ENCODE assay signal across 8 cellular contexts in genomic region chr20:31670371-31671228, GRCh38. TPM values are rescaled to one million over a fixed set of nuclear protein-coding genes. Genes with fewer than 3 reads are reported as not detected.
DNase-seq lines count a peak whose midpoint lies in the region; ATAC-seq and TF ChIP-seq lines count a peak whose summit lies in the region.

No MANE protein-coding gene starts in this region.

- no peaks in the 10 kb centered on the region for H3K9me3 Mint-ChIP-seq in activated T-helper 1 cell treated with anti-CD3 and anti-CD28 coated beads, Interleukin-12 subunit alpha, Interleukin-12 subunit beta, Interleukin-2, Interleukin-4 antibody, amounts not matched to agents 30 ng/mL and 10 ng/mL and 1 ng/mL, durations not matched to agents 14 hours and 24 hours and 36 hours

- H3K4me3 ChIP-seq in gastrocnemius medialis = peak overlapping the region in 3 of 4 donors; percentile 16 to 32 (median 18)

- TF ChIP-seq CTCF in gastrocnemius medialis (IDR thresholded peaks at IDR 0.05 in 4 of 5, conservative IDR thresholded peaks at IDR 0.05 in 1 of 5) = no peak

- H3K36me3 Mint-ChIP-seq in activated T-helper 1 cell treated with anti-CD3 and anti-CD28 coated beads, Interleukin-12 subunit alpha, Interleukin-12 subunit beta, Interleukin-2, Interleukin-4 antibody, amounts not matched to agents 30 ng/mL and 10 ng/mL and 1 ng/mL, durations not matched to agents 14 hours and 24 hours and 36 hours (ENCODE audit: low read depth) = peaks cover 68% of the 10 kb centered on the region

- H3K27me3 Mint-ChIP-seq in activated T-helper 1 cell treated with anti-CD3 and anti-CD28 coated beads, Interleukin-12 subunit alpha, Interleukin-12 subunit beta, Interleukin-2, Interleukin-4 antibody, amounts not matched to agents 30 ng/mL and 10 ng/mL and 1 ng/mL, durations not matched to agents 14 hours and 24 hours and 36 hours (ENCODE audit: insufficient read depth) = no peaks in the 10 kb centered on the region

- H3K4me1 ChIP-seq in gastrocnemius medialis = peaks cover 95 to 98% of the 10 kb centered on the region in 2 donors

- in situ Hi-C loops in G401 (cut with HindIII; ENCODE audit: low sequenced_read_pairs) = no loop called here
- in situ Hi-C loops in gastrocnemius medialis (cut with MboI; ENCODE audit: low sequenced_read_pairs in 4 of 4) = loop anchor here in 1 of 4 donors (25.0 kb wide), 1 partner anchor 142 kb away; the partner anchor contains the start of gene MYLK2

- TF ChIP-seq POLR2A in gastrocnemius medialis (IDR thresholded peaks at IDR 0.05) = peak; percentile 28 to 64

- no peaks in the 10 kb centered on the region for H3K9me3 ChIP-seq in gastrocnemius medialis

- intact Hi-C loops in activated T-helper 1 cell treated with anti-CD3 and anti-CD28 coated beads, Interleukin-12 subunit alpha, Interleukin-12 subunit beta, Interleukin-2, Interleukin-4 antibody, amounts not matched to agents 30 ng/mL and 10 ng/mL and 1 ng/mL, durations not matched to agents 14 hours and 24 hours and 36 hours (cut with micrococcal nuclease) = no loop called here
- intact Hi-C loops in left cardiac atrium (cut with DNase I) = loop anchor here in 1 of 2 donors (5.0 kb wide), 1 partner anchor 42 kb away; no protein-coding TSS in a partner anchor
- intact Hi-C loops in gastrocnemius medialis (cut with DNase I; ENCODE audit: low total_unique reads) = loop anchor here (2.0 to 5.0 kb wide), 4 partner anchors 28 to 147 kb away; partner anchors contain the start of genes BCL2L1 and MYLK2

- ATAC-seq in left cardiac atrium = peak; percentile 56 to 58
- peak; percentile 82 to 86 for ATAC-seq in gastrocnemius medialis
- no peak for ATAC-seq in GM21825 (IDR thresholded peaks at IDR 0.05; ENCODE audit: unreplicated experiment)

- peak overlapping the region; percentile 79 for H3K27ac Mint-ChIP-seq in activated T-helper 1 cell treated with anti-CD3 and anti-CD28 coated beads, Interleukin-12 subunit alpha, Interleukin-12 subunit beta, Interleukin-2, Interleukin-4 antibody, amounts not matched to agents 30 ng/mL and 10 ng/mL and 1 ng/mL, durations not matched to agents 14 hours and 24 hours and 36 hours

- DNase-seq in G401 (ENCODE audit: low spot score) = peak; percentile 97
- no peak for DNase-seq in activated T-helper 1 cell treated with anti-CD3 and anti-CD28 coated beads, Interleukin-12 subunit alpha, Interleukin-12 subunit beta, Interleukin-2, Interleukin-4 antibody, amounts not matched to agents 30 ng/mL and 10 ng/mL and 1 ng/mL, durations not matched to agents 14 hours and 24 hours and 36 hours (ENCODE audit: low spot score)
- DNase-seq in left cardiac atrium = peak; percentile 72
- DNase-seq in gastrocnemius medialis = peak; percentile 90 to 91
- DNase-seq in HK-2 (ENCODE audit: unreplicated experiment) = no peak
- no peak for DNase-seq in NCI-H1048 (lab: John Stamatoyannopoulos, UW)
- DNase-seq in SW480 (ENCODE audit: low spot score) = no peak

- H3K36me3 ChIP-seq in gastrocnemius medialis = peaks cover 0 to 6% of the 10 kb centered on the region in 2 donors

- H3K4me1 Mint-ChIP-seq in activated T-helper 1 cell treated with anti-CD3 and anti-CD28 coated beads, Interleukin-12 subunit alpha, Interleukin-12 subunit beta, Interleukin-2, Interleukin-4 antibody, amounts not matched to agents 30 ng/mL and 10 ng/mL and 1 ng/mL, durations not matched to agents 14 hours and 24 hours and 36 hours (ENCODE audit: low read depth) = peaks cover 84% of the 10 kb centered on the region

- no peak overlapping the region for H3K4me3 Mint-ChIP-seq in activated T-helper 1 cell treated with anti-CD3 and anti-CD28 coated beads, Interleukin-12 subunit alpha, Interleukin-12 subunit beta, Interleukin-2, Interleukin-4 antibody, amounts not matched to agents 30 ng/mL and 10 ng/mL and 1 ng/mL, durations not matched to agents 14 hours and 24 hours and 36 hours

- H3K27me3 ChIP-seq in gastrocnemius medialis = no peaks in the 10 kb centered on the region

- peak overlapping the region; percentile 82 to 98 (median 92) for H3K27ac ChIP-seq in gastrocnemius medialis

RNA-seq across cellular contexts. Expression of gene COX4I2, which starts 32.9 kb away (rescaled TPM):
- total RNA-seq in G401 (2014; rRNA removed; shearing (Covaris generic)) = not detected in 2 replicates
- not detected in 2 replicates for total RNA-seq in activated T-helper 1 cell treated with anti-CD3 and anti-CD28 coated beads, Interleukin-12 subunit alpha, Interleukin-12 subunit beta, Interleukin-2, Interleukin-4 antibody, amounts not matched to agents 30 ng/mL and 10 ng/mL and 1 ng/mL, durations not matched to agents 14 hours and 24 hours and 36 hours
- total RNA-seq in left cardiac atrium (10 to 100 TPM; 11.4 to 12.6 TPM), gastrocnemius medialis (10 to 100 TPM in 1 of 4 donors, 1 to 10 TPM in 3; 3.9 to 10.4 (median 4.3) TPM)

RNA-seq across cellular contexts. Expression of gene BCL2L1, which starts 52.1 kb away (rescaled TPM):
- total RNA-seq in G401 (2014; rRNA removed; shearing (Covaris generic)) = 104 and 109 TPM in 2 replicates
- total RNA-seq in activated T-helper 1 cell treated with anti-CD3 and anti-CD28 coated beads, Interleukin-12 subunit alpha, Interleukin-12 subunit beta, Interleukin-2, Interleukin-4 antibody, amounts not matched to agents 30 ng/mL and 10 ng/mL and 1 ng/mL, durations not matched to agents 14 hours and 24 hours and 36 hours = 417 and 420 TPM in 2 replicates
- total RNA-seq in left cardiac atrium (10 to 100 TPM; 45.1 to 79.8 TPM), gastrocnemius medialis (10 to 100 TPM; 41.5 to 87.8 (median 55.3) TPM)

Comparison
In these comparisons a context has a peak if more than half of its experiments do, and no peak if none do; other contexts are left out.
1. DNase-seq: peak in G401 (single experiment), left cardiac atrium (single experiment) and gastrocnemius medialis (2 of 2); none in activated T-helper 1 cell treated with anti-CD3 and anti-CD28 coated beads, Interleukin-12 subunit alpha, Interleukin-12 subunit beta, Interleukin-2, Interleukin-4 antibody, amounts not matched to agents 30 ng/mL and 10 ng/mL and 1 ng/mL, durations not matched to agents 14 hours and 24 hours and 36 hours (single experiment), HK-2 (single experiment), NCI-H1048 (single experiment) and SW480 (single experiment).